Comparison of ENCODE assay signal across 22 cellular contexts in the genomic region with DNA sequence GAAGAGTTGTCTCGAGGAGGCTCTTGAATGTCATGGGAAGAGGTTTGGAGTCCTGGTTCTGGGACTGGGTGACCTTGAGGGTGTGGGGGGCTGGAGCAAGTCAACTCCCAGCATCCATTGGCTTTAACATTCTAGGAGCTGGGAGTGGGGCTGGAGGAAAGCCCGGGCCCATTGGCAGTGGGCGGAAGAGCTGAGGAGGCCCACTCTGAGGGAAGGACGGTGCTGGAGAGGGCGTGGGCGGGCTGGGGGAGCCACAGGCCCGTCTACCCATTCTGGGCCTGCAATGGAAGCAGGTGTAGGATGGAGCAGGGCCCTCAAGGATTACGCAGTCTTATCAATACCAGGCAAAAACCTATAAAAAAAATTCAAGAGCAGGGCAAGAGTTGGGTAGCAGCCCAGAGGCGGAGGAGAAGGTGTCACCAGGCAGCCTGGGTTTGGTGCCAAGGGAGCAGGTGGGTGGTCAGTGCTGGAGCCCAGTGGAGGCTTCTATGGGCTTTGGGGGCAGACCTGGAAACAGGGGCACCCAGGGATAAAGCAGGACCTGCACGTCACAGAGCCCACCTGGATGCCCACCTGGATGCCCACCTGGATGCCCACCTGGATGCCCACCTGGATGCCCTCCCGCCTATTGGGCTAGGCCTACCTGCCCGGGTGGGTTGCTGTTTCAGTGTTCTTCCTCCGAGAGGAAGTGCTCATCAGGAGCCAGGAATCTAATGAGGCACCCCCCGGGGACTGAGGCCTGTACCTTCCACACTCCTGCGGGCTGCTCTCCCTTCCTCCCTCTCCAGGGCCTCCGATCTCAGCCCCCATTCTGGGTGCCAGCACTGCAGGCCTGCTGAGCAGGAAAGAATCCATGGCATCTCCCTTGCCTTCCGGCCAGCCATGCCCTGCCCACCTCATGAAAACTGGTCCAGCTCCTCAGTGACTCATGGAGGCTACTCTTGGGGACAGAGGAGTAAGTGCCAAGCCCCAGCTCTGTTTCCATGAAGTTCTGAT.
DNase-seq lines count a peak whose midpoint lies in the region; ATAC-seq and TF ChIP-seq lines count a peak whose summit lies in the region.
"Had no signal": no experiment of that assay in that cellular context is flagged by ENCODE, and none has a peak within 500 bp of the region (broad histone marks: within the 10 kb centered on the region; RNA-seq: fewer than 3 reads in every experiment).

No MANE protein-coding gene starts in this region.

- no peak for TF ChIP-seq RAD21 in SK-N-SH (IDR thresholded peaks at IDR 0.05; ENCODE audit: low read length)

- no peak overlapping the region for H3K27ac ChIP-seq in left ventricle myocardium inferior (replicated peaks)
- no peak overlapping the region for H3K27ac ChIP-seq in SK-N-SH (ENCODE audit: low read depth in 2 of 2, low read length in 1 of 2)
- peak overlapping the region in 3 of 10 donors; percentile 5 to 10 (median 9) for H3K27ac ChIP-seq in heart right ventricle
- peak overlapping the region; percentile 36 to 80 for H3K27ac ChIP-seq in tibial artery
- H3K27ac ChIP-seq: adrenal gland, upper lobe of left lung had no signal

- H2AFZ ChIP-seq in SK-N-SH (ENCODE audit: low read depth), result no peak overlapping the region

- ATAC-seq in Right ventricle myocardium inferior (peak; percentile 38), heart right ventricle (peak; percentile 18 to 73 (median 44))
- ATAC-seq in activated CD8-positive, alpha-beta memory T cell treated with anti-CD3 and anti-CD28 coated beads, Interleukin-2, amount 10 ng/mL, durations not matched to agents 7 days and 5 days, result no peak
- ATAC-seq: activated CD8-positive, alpha-beta T cell treated with anti-CD3 and anti-CD28 coated beads for 36 hours had no signal

- no peaks in the 10 kb centered on the region for H3K9me2 ChIP-seq in SK-N-SH

- H3K27ac Mint-ChIP-seq in activated CD8-positive, alpha-beta memory T cell treated with anti-CD3 and anti-CD28 coated beads, Interleukin-2, amount 10 ng/mL, durations not matched to agents 7 days and 5 days, result no peak overlapping the region
- H3K27ac Mint-ChIP-seq: activated CD8-positive, alpha-beta T cell treated with anti-CD3 and anti-CD28 coated beads for 36 hours; stimulated activated naive CD8-positive, alpha-beta T cell treated with anti-CD3 and anti-CD28 coated beads, Interleukin-15, Interleukin-2, amounts not matched to agents 100 ng/mL and 50 ng/mL, for 24 hours had no signal

- intact Hi-C loops in Right ventricle myocardium inferior (cut with DNase I) (no loop called here), left ventricle myocardium inferior (cut with micrococcal nuclease) (loop anchor here (10.0 kb wide), 1 partner anchor 55 kb away; no protein-coding TSS in a partner anchor), heart right ventricle (cut with DNase I) (loop anchor here in 2 of 10 donors (5.0 kb wide), 1 partner anchor 68 kb away; no protein-coding TSS in a partner anchor), tibial artery (cut with DNase I; ENCODE audit: low total_unique reads) (loop anchor here (5.0 to 10.0 kb wide), 2 partner anchors 55 to 73 kb away; a partner anchor contains a TSS)

- no peak overlapping the region for H3K9ac ChIP-seq in SK-N-SH

- H3K4me3 ChIP-seq in left ventricle myocardium inferior (no peak overlapping the region), SK-N-SH (ENCODE audit: low read depth in 2 of 2, low read length in 1 of 2) (no peak overlapping the region), heart right ventricle (no peak overlapping the region), tibial artery (no peak overlapping the region), HAP-1 (no peak overlapping the region)
- H3K4me3 ChIP-seq: adrenal gland, lung, upper lobe of left lung had no signal

- TF ChIP-seq CTCF in left ventricle myocardium inferior (IDR thresholded peaks at IDR 0.05; ENCODE audit: borderline replicate concordance), result no peak
- TF ChIP-seq CTCF in SK-N-SH (IDR thresholded peaks at IDR 0.05), result no peak
- TF ChIP-seq CTCF in heart right ventricle (IDR thresholded peaks at IDR 0.05), result no peak
- TF ChIP-seq CTCF in tibial artery (IDR thresholded peaks at IDR 0.05), result no peak

- H3K36me3 ChIP-seq in left ventricle myocardium inferior, result no peaks in the 10 kb centered on the region
- H3K36me3 ChIP-seq in SK-N-SH (replicated peaks in 1 of 2; ENCODE audit: control insufficient read depth in 1 of 2, insufficient read depth in 2 of 2, low read length in 1 of 2), result no peaks in the 10 kb centered on the region
- no peaks in the 10 kb centered on the region for H3K36me3 ChIP-seq in heart right ventricle
- no peaks in the 10 kb centered on the region for H3K36me3 ChIP-seq in tibial artery
- H3K36me3 ChIP-seq in HAP-1 (replicated peaks), result no peaks in the 10 kb centered on the region
- H3K36me3 ChIP-seq: adrenal gland, upper lobe of left lung had no signal

- H3K27me3 ChIP-seq in left ventricle myocardium inferior (ENCODE audit: low read depth), result no peaks in the 10 kb centered on the region
- H3K27me3 ChIP-seq in SK-N-SH (ENCODE audit: insufficient read depth), result no peaks in the 10 kb centered on the region
- no peaks in the 10 kb centered on the region for H3K27me3 ChIP-seq in heart right ventricle
- H3K27me3 ChIP-seq in tibial artery, result no peaks in the 10 kb centered on the region
- H3K27me3 ChIP-seq in HAP-1 (ENCODE audit: low read depth), result no peaks in the 10 kb centered on the region
- H3K27me3 ChIP-seq: adrenal gland, upper lobe of left lung had no signal

- no peaks in the 10 kb centered on the region for H3K27me3 Mint-ChIP-seq in activated CD8-positive, alpha-beta memory T cell treated with anti-CD3 and anti-CD28 coated beads, Interleukin-2, amount 10 ng/mL, durations not matched to agents 7 days and 5 days
- H3K27me3 Mint-ChIP-seq: activated CD8-positive, alpha-beta T cell treated with anti-CD3 and anti-CD28 coated beads for 36 hours; stimulated activated naive CD8-positive, alpha-beta T cell treated with anti-CD3 and anti-CD28 coated beads, Interleukin-15, Interleukin-2, amounts not matched to agents 100 ng/mL and 50 ng/mL, for 24 hours had no signal

- no peaks in the 10 kb centered on the region for H3F3A ChIP-seq in SK-N-SH (replicated peaks; ENCODE audit: insufficient read depth)

- POLR2A ChIA-PET in SK-N-SH (lab: Yijun Ruan, JAX), result no interaction called here
- POLR2A ChIA-PET in HEK293T (lab: Yijun Ruan, JAX), result no interaction called here

- no peak overlapping the region for H3K4me3 Mint-ChIP-seq in activated CD8-positive, alpha-beta memory T cell treated with anti-CD3 and anti-CD28 coated beads, Interleukin-2, amount 10 ng/mL, durations not matched to agents 7 days and 5 days
- H3K4me3 Mint-ChIP-seq: activated CD8-positive, alpha-beta T cell treated with anti-CD3 and anti-CD28 coated beads for 36 hours; stimulated activated naive CD8-positive, alpha-beta T cell treated with anti-CD3 and anti-CD28 coated beads, Interleukin-15, Interleukin-2, amounts not matched to agents 100 ng/mL and 50 ng/mL, for 24 hours had no signal

- H4K20me1 ChIP-seq in SK-N-SH (ENCODE audit: insufficient read depth), result peaks cover 86% of the 10 kb centered on the region

- 90% methylated on average over 14 of the region's 17 CpGs for WGBS in SK-N-SH (ENCODE audit: low lambda C conversion rate)
- WGBS in heart right ventricle, 2 donors, result 74 to 86% methylated on average over 17 of the region's 17 CpGs

- peaks cover 87% of the 10 kb centered on the region for H3K4me1 ChIP-seq in left ventricle myocardium inferior
- H3K4me1 ChIP-seq in SK-N-SH (ENCODE audit: control insufficient read depth in 1 of 2, insufficient read depth in 2 of 2, low read depth in 1 of 2, low read length in 1 of 2), result peaks cover 25 to 49% of the 10 kb centered on the region in 2 experiments; a peak in 3 of 4 replicates
- peaks cover 11 to 81% (median 66%) of the 10 kb centered on the region in 9 donors for H3K4me1 ChIP-seq in heart right ventricle
- H3K4me1 ChIP-seq in tibial artery, result peaks cover 0 to 81% (median 65%) of the 10 kb centered on the region in 4 donors
- no peaks in the 10 kb centered on the region for H3K4me1 ChIP-seq in HAP-1

- H3K36me3 Mint-ChIP-seq in activated CD8-positive, alpha-beta memory T cell treated with anti-CD3 and anti-CD28 coated beads, Interleukin-2, amount 10 ng/mL, durations not matched to agents 7 days and 5 days, result no peaks in the 10 kb centered on the region

- peaks cover 95% of the 10 kb centered on the region for H3K79me2 ChIP-seq in SK-N-SH (ENCODE audit: insufficient read depth)

- TF ChIP-seq EP300 in SK-N-SH (IDR thresholded peaks at IDR 0.05; ENCODE audit: borderline replicate concordance in 1 of 2, low read depth in 1 of 2, low read length in 1 of 2), result peak in 1 of 2 experiments; percentile 43; a peak in 1 of 4 replicates

- H3K4me2 ChIP-seq in SK-N-SH, result 0 out of 2 replicates have a peak overlapping the region, but pooled peaks have one; percentile 24

- no peaks in the 10 kb centered on the region for H3K9me3 Mint-ChIP-seq in activated CD8-positive, alpha-beta memory T cell treated with anti-CD3 and anti-CD28 coated beads, Interleukin-2, amount 10 ng/mL, durations not matched to agents 7 days and 5 days (ENCODE audit: low read depth)
- H3K9me3 Mint-ChIP-seq: activated CD8-positive, alpha-beta T cell treated with anti-CD3 and anti-CD28 coated beads for 36 hours; stimulated activated naive CD8-positive, alpha-beta T cell treated with anti-CD3 and anti-CD28 coated beads, Interleukin-15, Interleukin-2, amounts not matched to agents 100 ng/mL and 50 ng/mL, for 24 hours had no signal

- H3K4me1 Mint-ChIP-seq in activated CD8-positive, alpha-beta memory T cell treated with anti-CD3 and anti-CD28 coated beads, Interleukin-2, amount 10 ng/mL, durations not matched to agents 7 days and 5 days, result no peaks in the 10 kb centered on the region

- no peaks in the 10 kb centered on the region for H3K9me3 ChIP-seq in left ventricle myocardium inferior (replicated peaks)
- H3K9me3 ChIP-seq in SK-N-SH, result no peaks in the 10 kb centered on the region
- no peaks in the 10 kb centered on the region for H3K9me3 ChIP-seq in heart right ventricle
- H3K9me3 ChIP-seq in tibial artery, result no peaks in the 10 kb centered on the region
- H3K9me3 ChIP-seq in HAP-1, result no peaks in the 10 kb centered on the region
- H3K9me3 ChIP-seq: adrenal gland, upper lobe of left lung had no signal

- no peak for DNase-seq in Right ventricle myocardium inferior (ENCODE audit: missing footprints)
- DNase-seq in left ventricle myocardium inferior, result no peak
- DNase-seq in SK-N-SH, result no peak
- peak in 1 of 2 donors; percentile 21 for DNase-seq in heart right ventricle
- peak in 1 of 2 donors; percentile 36 for DNase-seq in tibial artery
- DNase-seq in HEK293T (ENCODE audit: extremely low spot score), result no peak
- DNase-seq in activated CD8-positive, alpha-beta memory T cell treated with anti-CD3 and anti-CD28 coated beads, Interleukin-2, amount 10 ng/mL, durations not matched to agents 7 days and 5 days, result no peak
- no peak for DNase-seq in HAP-1 (ENCODE audit: low spot score in 2 of 2)
- DNase-seq: activated CD8-positive, alpha-beta T cell treated with anti-CD3 and anti-CD28 coated beads for 36 hours; activated gamma-delta T cell treated with Interleukin-2 at 50 U/mL for 16 hours; adrenal gland; hippocampal formation; KBM-7; MV-4-11; NCI-H524 treated with DMSO at 0.1 percent for 48 hours; nucleus accumbens; retina; stimulated activated CD4-positive, alpha-beta T cell treated with anti-CD3 and anti-CD28 coated beads, Interleukin-12 subunit alpha, Interleukin-12 subunit beta, amount 100 ng/mL, for 4 hours; stimulated activated CD4-positive, alpha-beta T cell treated with anti-CD3 and anti-CD28 coated beads, Interleukin-4, amount 100 ng/mL, for 4 hours; upper lobe of left lung had no signal

- in situ Hi-C loops in HAP-1 (cut with MboI; ENCODE audit: low sequenced_read_pairs), result no loop called here

- CTCF ChIA-PET in SK-N-SH (lab: Yijun Ruan, JAX), result interaction anchor here (1.5 kb wide), 1 partner anchor 15 kb away, joined by 3 read pairs; no protein-coding TSS in a partner anchor
- CTCF ChIA-PET in HEK293T (lab: Yijun Ruan, JAX), result no interaction called here
- CTCF ChIA-PET in activated CD8-positive, alpha-beta memory T cell treated with anti-CD3 and anti-CD28 coated beads, Interleukin-2, amount 10 ng/mL, durations not matched to agents 7 days and 5 days (lab: Charles Lee), result no interaction called here

Comparison
In these comparisons a context has a peak if more than half of its experiments do, and no peak if none do; other contexts are left out.
1. H3K27ac ChIP-seq: peak in tibial artery (2 of 2); none in left ventricle myocardium inferior (single experiment) and SK-N-SH (0 of 2).